20 cellular contexts compared by ENCODE assay signal in genomic region chr9:85547574-85547973, GRCh38.
A peak's percentile ranks its signal among the peaks of the same experiment; 100 is the strongest.
DNase-seq lines count a peak whose midpoint lies in the region; ATAC-seq and TF ChIP-seq lines count a peak whose summit lies in the region.
"Had no signal": no experiment of that assay in that cellular context is flagged by ENCODE, and none has a peak within 500 bp of the region (broad histone marks: within the 10 kb centered on the region; RNA-seq: fewer than 3 reads in every experiment).

No MANE protein-coding gene starts in this region.

- H3K36me3 ChIP-seq in HEK293 (ENCODE audit: control insufficient read depth in 2 of 2, insufficient read depth in 1 of 2, low read length in 2 of 2): no peaks in the 10 kb centered on the region
- H3K36me3 ChIP-seq: BE2C had no signal

- CTCF ChIA-PET in HEK293 (lab: Yijun Ruan, JAX): interaction anchor here (1.4 kb wide), 1 partner anchor 9 kb away, joined by 5 read pairs; no protein-coding TSS in a partner anchor

- H3K4me1 ChIP-seq in HEK293 (ENCODE audit: control insufficient read depth, insufficient read depth, low read length): no peaks in the 10 kb centered on the region
- H3K4me1 ChIP-seq: A549; BE2C; BLaER1 treated with 17β-estradiol and CSF1 and Interleukin-3, amounts not matched to agents 10 nM and 100 nM had no signal

- DNase-seq in NCI-H82 treated with DMSO at 0.1 percent for 48 hours (lab: John Stamatoyannopoulos, UW; ENCODE audit: unreplicated experiment) (peak; percentile 66), left colon (no peak), GM19240 (ENCODE audit: insufficient read length, low spot score) (no peak), caudate nucleus (lab: John Stamatoyannopoulos, UW) (no peak)
- DNase-seq: 8988T; ACHN; BE2C; CD4-positive, alpha-beta T cell; CD8-positive, alpha-beta memory T cell; DMS 273 treated with DMSO at 0.1 percent for 48 hours; DMS53; DMS79 treated with DMSO at 0.1 percent for 48 hours; H9; HFFc6 had no signal

- intact Hi-C loops in left colon (cut with DNase I, micrococcal nuclease): no loop called here

- ATAC-seq in left colon: peak; percentile 75
- ATAC-seq in HG03039 (IDR thresholded peaks at IDR 0.05; ENCODE audit: unreplicated experiment): no peak
- ATAC-seq: A549, GM23338, HCT116 had no signal

- H3K27ac ChIP-seq in HEK293 (ENCODE audit: extremely low read depth, low read depth, low read length) (no peak overlapping the region), caudate nucleus (ENCODE audit: low read depth, low read length) (no peak overlapping the region)
- H3K27ac ChIP-seq: A549; BLaER1 treated with 17β-estradiol and CSF1 and Interleukin-3, amounts not matched to agents 10 nM and 100 nM had no signal

- no peak overlapping the region for H3K4me3 ChIP-seq in HEK293 (ENCODE audit: low read depth, low read length)
- H3K4me3 ChIP-seq: A549; BLaER1 treated with 17β-estradiol and CSF1 and Interleukin-3, amounts not matched to agents 10 nM and 100 nM; GM23338 had no signal

- TF ChIP-seq CTCF in HEK293 (tag by site-specific recombination; IDR thresholded peaks at IDR 0.05): no peak

- H3K9me3 ChIP-seq in HEK293 (ENCODE audit: control insufficient read depth, insufficient read depth, low read depth, low read length): no peaks in the 10 kb centered on the region
- H3K9me3 ChIP-seq: A549; BE2C; BLaER1 treated with 17β-estradiol and CSF1 and Interleukin-3, amounts not matched to agents 10 nM and 100 nM had no signal

- POLR2A ChIA-PET in HEK293 (lab: Yijun Ruan, JAX): no interaction called here

TF ChIP-seq in HEK293, 187 proteins besides CTCF, POLR2A, EP300 and RAD21:
- TF ChIP-seq ZNF645 (tag by site-specific recombination; IDR thresholded peaks at IDR 0.05): no peak
- TF ChIP-seq ZNF132 (tag by site-specific recombination; IDR thresholded peaks at IDR 0.05; ENCODE audit: borderline replicate concordance): no peak
- TF ChIP-seq ZNF311 (tag by site-specific recombination; IDR thresholded peaks at IDR 0.05; ENCODE audit: borderline replicate concordance): no peak
- TF ChIP-seq HOXA7 (CRISPR knock-in tag; IDR thresholded peaks at IDR 0.05; ENCODE audit: borderline replicate concordance): no peak
- no peak for TF ChIP-seq KLF9 (tag by site-specific recombination; IDR thresholded peaks at IDR 0.05; ENCODE audit: low read depth)
- 0 out of 2 replicates have a peak, but pooled peaks have one; percentile 15 for TF ChIP-seq FEZF1 (tag by site-specific recombination; IDR thresholded peaks at IDR 0.05)
- no peak for TF ChIP-seq ZNF585B (tag by site-specific recombination; IDR thresholded peaks at IDR 0.05)
- TF ChIP-seq PRDM6 (tag by site-specific recombination; IDR thresholded peaks at IDR 0.05): peak; percentile 78
- TF ChIP-seq ZNF768 (tag by site-specific recombination; IDR thresholded peaks at IDR 0.05): no peak
- no peak for TF ChIP-seq ZNF639 (tag by site-specific recombination; IDR thresholded peaks at IDR 0.05)
- no peak for TF ChIP-seq ZNF211 (tag by site-specific recombination; IDR thresholded peaks at IDR 0.05; ENCODE audit: low read depth)
